ENCODE assay signal across 30 cellular contexts in the genomic region with DNA sequence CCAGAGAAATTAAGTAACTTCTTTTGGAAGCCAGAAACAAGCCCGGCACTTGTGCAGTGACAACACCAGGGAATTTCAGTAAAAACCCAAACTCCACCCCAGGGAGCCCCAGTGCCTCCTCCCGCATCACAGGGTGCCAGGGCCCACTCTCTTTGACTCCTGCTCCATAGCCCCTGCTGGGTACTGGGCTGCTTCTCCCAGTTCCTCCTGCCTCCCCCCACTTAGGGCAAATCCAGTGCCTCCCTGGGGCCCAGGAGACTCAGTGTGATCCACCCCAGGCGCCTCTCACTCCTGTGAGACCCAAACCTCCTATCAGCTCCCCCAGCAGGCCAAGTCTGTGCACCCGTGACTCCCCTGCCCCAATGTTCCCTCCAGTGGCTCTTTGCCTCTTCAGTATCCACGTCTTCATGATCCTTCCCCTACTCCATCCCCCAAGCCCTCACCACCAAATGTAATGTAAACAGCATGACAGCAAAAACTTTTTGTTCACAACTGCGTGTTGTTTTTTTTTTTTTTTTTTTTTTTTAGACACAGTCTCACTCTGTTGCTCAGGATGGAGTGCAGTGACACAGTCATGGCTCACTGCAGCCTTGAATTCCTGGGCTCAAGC. TPM values are rescaled to one million over a fixed set of nuclear protein-coding genes. Genes with fewer than 3 reads are reported as not detected.
DNase-seq lines count a peak whose midpoint lies in the region; ATAC-seq, FAIRE-seq and TF ChIP-seq lines count a peak whose summit lies in the region.
"Had no signal": no experiment of that assay in that cellular context is flagged by ENCODE, and none has a peak within 500 bp of the region (broad histone marks: within the 10 kb centered on the region; RNA-seq: fewer than 3 reads in every experiment).

No MANE protein-coding gene starts in this region.

- peaks cover 5 to 21% of the 10 kb centered on the region in 2 experiments; a peak in 4 of 5 replicates for H3K4me1 ChIP-seq in K562 (replicated peaks in 1 of 2; ENCODE audit: control insufficient read depth in 2 of 2, insufficient read depth in 2 of 2, low read length in 2 of 2)
- H3K4me1 ChIP-seq in mesenchymal stem cell (ENCODE audit: control insufficient read depth, insufficient read depth, low read depth, low read length), result no peaks in the 10 kb centered on the region
- peaks cover 6% of the 10 kb centered on the region for H3K4me1 ChIP-seq in CD8-positive, alpha-beta memory T cell (ENCODE audit: insufficient read depth, low read length)
- H3K4me1 ChIP-seq: gastrocnemius medialis had no signal

- peaks cover 4 to 17% of the 10 kb centered on the region in 2 donors for H3K27me3 Mint-ChIP-seq in natural killer cell treated with Interleukin-12 subunit alpha and Interleukin-12 subunit beta and Interleukin-15 and Interleukin-18, amount 100 ng/mL, for 72 hours
- H3K27me3 Mint-ChIP-seq in natural killer cell (ENCODE audit: low read depth in 2 of 2), result peaks cover 8 to 14% of the 10 kb centered on the region in 2 donors
- peaks cover 9 to 13% of the 10 kb centered on the region in 2 donors for H3K27me3 Mint-ChIP-seq in CD8-positive, alpha-beta memory T cell

- no peaks in the 10 kb centered on the region for H3K9me1 ChIP-seq in K562 (ENCODE audit: control insufficient read depth, insufficient read depth, low read length)

- H3K36me3 Mint-ChIP-seq in natural killer cell treated with Interleukin-12 subunit alpha and Interleukin-12 subunit beta and Interleukin-15 and Interleukin-18, amount 100 ng/mL, for 72 hours, result no peaks in the 10 kb centered on the region
- H3K36me3 Mint-ChIP-seq in natural killer cell, result no peaks in the 10 kb centered on the region
- H3K36me3 Mint-ChIP-seq in CD8-positive, alpha-beta memory T cell, result no peaks in the 10 kb centered on the region
- H3K36me3 Mint-ChIP-seq: activated naive CD4-positive, alpha-beta T cell treated with anti-CD3 and anti-CD28 coated beads, Interleukin-2, amount 50 U/mL, for 72 hours; WTC11 had no signal

- no peak for FAIRE-seq in K562 (lab: Jason Lieb, UNC)
- FAIRE-seq in GM19239 (lab: Jason Lieb, UNC), result no peak
- no peak for FAIRE-seq in HTR-8/SVneo (lab: Jason Lieb, UNC)
- FAIRE-seq: astrocyte, keratinocyte had no signal

- H4K8ac ChIP-seq in mesenchymal stem cell (ENCODE audit: low read length), result no peak overlapping the region

- H3K9ac ChIP-seq in K562 (ENCODE audit: insufficient read depth in 1 of 2, low read depth in 2 of 2, low read length in 2 of 2) (0 out of 4 replicates have a peak overlapping the region, but pooled peaks of 1 of the 2 experiments have one; percentile 28), mesenchymal stem cell (ENCODE audit: low read length) (no peak overlapping the region)

- no peak overlapping the region for H3K27ac ChIP-seq in K562 (ENCODE audit: extremely low read depth, low read depth, low read length)
- no peak overlapping the region for H3K27ac ChIP-seq in mesenchymal stem cell (ENCODE audit: low read length, poor library complexity, severe bottlenecking)
- H3K27ac ChIP-seq in CD8-positive, alpha-beta memory T cell (ENCODE audit: low read depth, low read length), result no peak overlapping the region
- H3K27ac ChIP-seq: gastrocnemius medialis, stomach had no signal

- H4K91ac ChIP-seq in mesenchymal stem cell (ENCODE audit: low read length), result no peak overlapping the region

- H3K9me3 ChIP-seq in K562 (replicated peaks; ENCODE audit: control insufficient read depth, insufficient read depth, low read depth, low read length) (no peaks in the 10 kb centered on the region), mesenchymal stem cell (ENCODE audit: control insufficient read depth, low read length) (no peaks in the 10 kb centered on the region)
- H3K9me3 ChIP-seq in CD8-positive, alpha-beta memory T cell (ENCODE audit: low read length), result no peaks in the 10 kb centered on the region
- H3K9me3 ChIP-seq: gastrocnemius medialis, stomach had no signal

- in situ Hi-C loops in K562 (cut with MboI), result no loop called here

- no peaks in the 10 kb centered on the region for H3K36me3 ChIP-seq in K562 (ENCODE audit: control insufficient read depth, insufficient read depth, low read length)
- H3K36me3 ChIP-seq in mesenchymal stem cell (ENCODE audit: control insufficient read depth in 1 of 2, insufficient read depth in 2 of 2, low read depth in 1 of 2, low read length in 2 of 2), result no peaks in the 10 kb centered on the region
- no peaks in the 10 kb centered on the region for H3K36me3 ChIP-seq in CD8-positive, alpha-beta memory T cell (ENCODE audit: insufficient read depth, low read length)
- H3K36me3 ChIP-seq: gastrocnemius medialis, stomach had no signal

- peak overlapping the region; percentile 49 for H2BK120ac ChIP-seq in mesenchymal stem cell (ENCODE audit: low read depth, low read length)

- no peaks in the 10 kb centered on the region for H3K79me1 ChIP-seq in mesenchymal stem cell (replicated peaks; ENCODE audit: low read length, poor library complexity, severe bottlenecking)

- TF ChIP-seq RAD21 in K562 (CRISPR knock-in tag; conservative IDR thresholded peaks at IDR 0.05 in 1 of 2, IDR thresholded peaks at IDR 0.05 in 1 of 2), result no peak

- H4K20me1 ChIP-seq in K562 (replicated peaks; ENCODE audit: control insufficient read depth, insufficient read depth, low read length), result no peaks in the 10 kb centered on the region

- no peak overlapping the region for H2BK15ac ChIP-seq in mesenchymal stem cell (ENCODE audit: low read depth, poor library complexity, severe bottlenecking)

- H3K27ac Mint-ChIP-seq in natural killer cell treated with Interleukin-12 subunit alpha and Interleukin-12 subunit beta and Interleukin-15 and Interleukin-18, amount 100 ng/mL, for 72 hours, result peak overlapping the region; percentile 32 to 49
- no peak overlapping the region for H3K27ac Mint-ChIP-seq in natural killer cell
- no peak overlapping the region for H3K27ac Mint-ChIP-seq in CD8-positive, alpha-beta memory T cell
- H3K27ac Mint-ChIP-seq: WTC11 had no signal

- no peak overlapping the region for H2AK5ac ChIP-seq in mesenchymal stem cell (ENCODE audit: low read length, severe bottlenecking)

- peak; percentile 18 for DNase-seq in natural killer cell treated with Interleukin-12 subunit alpha and Interleukin-12 subunit beta and Interleukin-15 and Interleukin-18, amount 100 ng/mL, for 72 hours (ENCODE audit: low spot score)
- DNase-seq in natural killer cell, result no peak
- DNase-seq in K562 (ENCODE audit: extremely low read depth in 1 of 4, low spot score in 3 of 4), result peak in 2 of 4 experiments; percentile 22 to 42
- DNase-seq in mesenchymal stem cell, result peak; percentile 12
- DNase-seq in GM19239 (ENCODE audit: insufficient read length, low spot score), result no peak
- no peak for DNase-seq in CD8-positive, alpha-beta memory T cell
- no peak for DNase-seq in HTR-8/SVneo (ENCODE audit: insufficient read length, low spot score)
- DNase-seq in activated naive CD4-positive, alpha-beta T cell (lab: John Stamatoyannopoulos, UW), result no peak
- DNase-seq: activated CD4-positive, alpha-beta T cell treated with anti-CD3 and anti-CD28 coated beads, Interleukin-2, amount 50 U/mL, for 48 hours; activated T-cell treated with anti-CD3 and anti-CD28 coated beads, Interleukin-2, amount 50 U/mL, for 4 hours; C1 segment of cervical spinal cord; effector CD8-positive, alpha-beta T cell; gastrocnemius medialis; hypothalamus; Kasumi-1; mammary epithelial cell; NCI-H1694; NCI-H2171 treated with DMSO at 0.1 percent for 48 hours; NCI-H526 treated with DMSO at 0.1 percent for 48 hours; nucleus accumbens; RPMI8226; stomach; T-helper 9 cell; trophoblast cell had no signal

- H3K9me3 Mint-ChIP-seq in natural killer cell treated with Interleukin-12 subunit alpha and Interleukin-12 subunit beta and Interleukin-15 and Interleukin-18, amount 100 ng/mL, for 72 hours, result no peaks in the 10 kb centered on the region
- no peaks in the 10 kb centered on the region for H3K9me3 Mint-ChIP-seq in natural killer cell
- H3K9me3 Mint-ChIP-seq in CD8-positive, alpha-beta memory T cell, result no peaks in the 10 kb centered on the region
- H3K9me3 Mint-ChIP-seq: activated naive CD4-positive, alpha-beta T cell treated with anti-CD3 and anti-CD28 coated beads, Interleukin-2, amount 50 U/mL, for 72 hours; activated T-cell treated with anti-CD3 and anti-CD28 coated beads, Interleukin-2, amount 50 U/mL, for 4 hours; WTC11 had no signal

- POLR2A ChIA-PET in K562 (lab: Yijun Ruan, JAX), result interaction anchor here (0.8 kb wide), 1 partner anchor 19 kb away, joined by 3 read pairs; no protein-coding TSS in a partner anchor
- POLR2A ChIA-PET in CD8-positive, alpha-beta memory T cell (lab: Charles Lee), result no interaction called here

- H3K4me2 ChIP-seq in K562 (ENCODE audit: insufficient read depth, low read length), result no peak overlapping the region
- no peak overlapping the region for H3K4me2 ChIP-seq in mesenchymal stem cell (ENCODE audit: low read length, poor library complexity, severe bottlenecking)

- intact Hi-C loops in natural killer cell (cut with micrococcal nuclease) (loop anchor here (10.0 kb wide), 1 partner anchor 239 kb away; no protein-coding TSS in a partner anchor), K562 (cut with micrococcal nuclease) (no loop called here)

- no peak for TF ChIP-seq EP300 in K562 (IDR thresholded peaks at IDR 0.05; ENCODE audit: low read length)

- no peak for ATAC-seq in natural killer cell treated with Interleukin-12 subunit alpha and Interleukin-12 subunit beta and Interleukin-15 and Interleukin-18, amount 100 ng/mL, for 72 hours
- ATAC-seq in natural killer cell (no peak), K562 (peak; percentile 42; the same call in 1 of the 3 replicates)
- ATAC-seq: activated naive CD4-positive, alpha-beta T cell treated with anti-CD3 and anti-CD28 coated beads, Interleukin-2, amount 50 U/mL, for 72 hours; activated T-cell treated with anti-CD3 and anti-CD28 coated beads, Interleukin-2, amount 50 U/mL, for 4 hours; esophagus mucosa; gastrocnemius medialis; WTC11 had no signal

- no peak overlapping the region for H2BK12ac ChIP-seq in mesenchymal stem cell (ENCODE audit: low read length in 2 of 2)

- H3K27me3 ChIP-seq in K562 (ENCODE audit: control insufficient read depth in 2 of 2, insufficient read depth in 2 of 2, low read length in 2 of 2) (peaks cover 0 to 12% of the 10 kb centered on the region in 2 experiments; a peak in 3 of 5 replicates), mesenchymal stem cell (ENCODE audit: control insufficient read depth in 1 of 2, insufficient read depth in 1 of 2, low read length in 2 of 2) (peaks cover 9 to 18% of the 10 kb centered on the region in 2 experiments)
- H3K27me3 ChIP-seq in CD8-positive, alpha-beta memory T cell (ENCODE audit: insufficient read depth, low read length, poor library complexity, severe bottlenecking), result no peaks in the 10 kb centered on the region
- H3K27me3 ChIP-seq: gastrocnemius medialis had no signal

- H3K79me2 ChIP-seq in K562 (ENCODE audit: control insufficient read depth, insufficient read depth, low read length), result no peaks in the 10 kb centered on the region

- H3K4me3 ChIP-seq in K562 (no peak overlapping the region), mesenchymal stem cell (ENCODE audit: insufficient read depth in 1 of 2, low read depth in 1 of 2, low read length in 2 of 2) (no peak overlapping the region)
- no peak overlapping the region for H3K4me3 ChIP-seq in CD8-positive, alpha-beta memory T cell (ENCODE audit: low read length)
- H3K4me3 ChIP-seq: gastrocnemius medialis, stomach had no signal

- CTCF ChIA-PET in K562 (lab: Yijun Ruan, JAX; ENCODE audit: low intra/inter-chr PET ratio), result no interaction called here
- CTCF ChIA-PET in CD8-positive, alpha-beta memory T cell (lab: Charles Lee), result interaction anchor here (1.4 to 4.3 kb wide), 2 partner anchors 131 to 139 kb away, joined by 3 to 35 read pairs; no protein-coding TSS in a partner anchor

- no peak overlapping the region for H3K14ac ChIP-seq in mesenchymal stem cell (ENCODE audit: low read length in 2 of 2)

- no peak for TF ChIP-seq CTCF in natural killer cell (IDR thresholded peaks at IDR 0.05)
- TF ChIP-seq CTCF in K562 (IDR thresholded peaks at IDR 0.05 in 2 of 3, conservative IDR thresholded peaks at IDR 0.05 in 1 of 3; ENCODE audit: insufficient read depth in 2 of 3, low read depth in 1 of 3, low read length in 3 of 3), result peak in 2 of 3 experiments; percentile 29 to 38; a peak in 3 of 6 replicates

- H3K18ac ChIP-seq in mesenchymal stem cell (ENCODE audit: low read depth in 1 of 2, low read length in 2 of 2), result no peak overlapping the region

- WGBS in K562 (ENCODE audit: insufficient coverage, low coverage, missing lambda C conversion rate), result 4% methylated on average over 4 of the region's 6 CpGs
- 54% methylated on average over 6 of the region's 6 CpGs for WGBS in mesenchymal stem cell

- H3K23ac ChIP-seq in mesenchymal stem cell (ENCODE audit: low read length in 2 of 2), result no peak overlapping the region

- H3K4ac ChIP-seq in mesenchymal stem cell (ENCODE audit: low read depth in 1 of 2, low read length in 2 of 2), result no peak overlapping the region

- no peak overlapping the region for H3K4me3 Mint-ChIP-seq in natural killer cell treated with Interleukin-12 subunit alpha and Interleukin-12 subunit beta and Interleukin-15 and Interleukin-18, amount 100 ng/mL, for 72 hours
- H3K4me3 Mint-ChIP-seq in natural killer cell, result no peak overlapping the region
- H3K4me3 Mint-ChIP-seq in CD8-positive, alpha-beta memory T cell, result no peak overlapping the region
- H3K4me3 Mint-ChIP-seq: activated T-cell treated with anti-CD3 and anti-CD28 coated beads, Interleukin-2, amount 50 U/mL, for 4 hours; WTC11 had no signal

- no peak overlapping the region for H2BK5ac ChIP-seq in mesenchymal stem cell (ENCODE audit: low read depth, low read length, poor library complexity, severe bottlenecking)

- BruUV-seq in K562 (replicated peaks; lab: Mats Ljungman, UMichigan), result no TSS peak

- H3K4me1 Mint-ChIP-seq in natural killer cell treated with Interleukin-12 subunit alpha and Interleukin-12 subunit beta and Interleukin-15 and Interleukin-18, amount 100 ng/mL, for 72 hours (ENCODE audit: low read depth in 2 of 2), result peaks cover 13 to 29% of the 10 kb centered on the region in 2 donors
- peaks cover 6 to 17% of the 10 kb centered on the region in 2 donors for H3K4me1 Mint-ChIP-seq in natural killer cell
- peaks cover 10 to 14% (median 14%) of the 10 kb centered on the region in 3 donors for H3K4me1 Mint-ChIP-seq in CD8-positive, alpha-beta memory T cell

- TF ChIP-seq POLR2A in K562 (conservative IDR thresholded peaks at IDR 0.05), result no peak

- no peak overlapping the region for H2AFZ ChIP-seq in K562 (ENCODE audit: low read depth, low read length)
- H2AFZ ChIP-seq in mesenchymal stem cell (ENCODE audit: low read depth, low read length), result no peak overlapping the region

RNA-seq across cellular contexts. Expression of gene FFAR3, which starts 2.3 kb away (rescaled TPM):
- under 1 TPM in 1 of 2 donors, not detected in 1; 0.62 TPM for total RNA-seq in natural killer cell treated with Interleukin-12 subunit alpha and Interleukin-12 subunit beta and Interleukin-15 and Interleukin-18, amount 100 ng/mL, for 72 hours
- total RNA-seq in natural killer cell (1 to 10 TPM in 1 of 3 donors, under 1 TPM in 1, not detected in 1; 0.92 to 2.7 TPM), K562 (2014; rRNA removed) (not detected in 2 replicates), K562 (2014; rRNA removed; fragmentation: Illumina TruSeq; extraction: Trizol) (not detected in 2 replicates), K562 (2015; rRNA removed; fragmentation: Illumina TruSeq; extraction: Trizol) (not detected in 2 replicates), K562 (2021) (not detected in 2 replicates)
- total RNA-seq in K562 (2011; cell fraction: chromatin; rRNA removed; ENCODE audit: low replicate concordance), result not detected in 2 replicates
- total RNA-seq in K562 (2011; cell fraction: nucleolus; rRNA removed), result not detected in 2 replicates
- total RNA-seq in K562 (2011; cell fraction: nucleoplasm; rRNA removed), result not detected in 2 replicates
- polyA plus RNA-seq in K562 (2011; rRNA removed) (not detected in 2 replicates), K562 (2014; fragmentation: Illumina TruSeq; extraction: Trizol) (not detected in 2 replicates), K562 (2014; fragmentation: Nextera tagmentation; extraction: Ambion mirVana) (not detected), K562 (2014; rRNA removed) (not detected in 2 replicates)
- not detected in 2 replicates for polyA plus RNA-seq in K562 (2011; cell fraction: cytosol; rRNA removed)
- polyA plus RNA-seq in K562 (2011; cell fraction: nucleus; rRNA removed), result not detected in 2 replicates
- not detected in 2 replicates for polyA plus RNA-seq in K562 (2012)
- not detected in 2 replicates for polyA minus RNA-seq in K562 (2011; rRNA and poly(A)+ RNA removed)
- polyA minus RNA-seq in K562 (2011; cell fraction: cytosol; rRNA and poly(A)+ RNA removed), result not detected in 2 replicates
- polyA minus RNA-seq in K562 (2011; cell fraction: nucleus; rRNA and poly(A)+ RNA removed), result not detected in 2 replicates
- polyA plus RNA-seq in mesenchymal stem cell (2013, experiment 1 of 2), result 0.23 TPM
- 0.12 TPM for polyA plus RNA-seq in mesenchymal stem cell (2013, experiment 2 of 2)
- not detected for total RNA-seq in CD8-positive, alpha-beta memory T cell
- not detected for polyA plus RNA-seq in CD8-positive, alpha-beta memory T cell
- total RNA-seq: astrocyte, esophagus mucosa, gastrocnemius medialis, mammary epithelial cell, myocyte, stomach, WTC11 had no signal
- polyA plus RNA-seq: keratinocyte, mammary epithelial cell had no signal

RNA-seq across cellular contexts. Expression of gene FFAR1, which starts 8.3 kb away (rescaled TPM):
- total RNA-seq in natural killer cell treated with Interleukin-12 subunit alpha and Interleukin-12 subunit beta and Interleukin-15 and Interleukin-18, amount 100 ng/mL, for 72 hours, result under 1 TPM; 0.19 to 0.36 TPM
- under 1 TPM in 2 of 3 donors, not detected in 1; 0.30 to 0.47 TPM for total RNA-seq in natural killer cell
- 0.28 TPM in 1 of 2 replicates, not detected in the other for total RNA-seq in K562 (2011; cell fraction: chromatin; rRNA removed; ENCODE audit: low replicate concordance)
- 0.13 and 0.17 TPM in 2 replicates for total RNA-seq in K562 (2011; cell fraction: nucleolus; rRNA removed)
- not detected in 2 replicates for total RNA-seq in K562 (2011; cell fraction: nucleoplasm; rRNA removed)
- total RNA-seq in K562 (2014; rRNA removed), result not detected in 2 replicates
- not detected in 2 replicates for total RNA-seq in K562 (2014; rRNA removed; fragmentation: Illumina TruSeq; extraction: Trizol)
- total RNA-seq in K562 (2015; rRNA removed; fragmentation: Illumina TruSeq; extraction: Trizol), result not detected in 2 replicates
- not detected in 2 replicates for total RNA-seq in K562 (2021)
- not detected in 2 replicates for polyA plus RNA-seq in K562 (2011; rRNA removed)
- not detected in 2 replicates for polyA plus RNA-seq in K562 (2011; cell fraction: cytosol; rRNA removed)
- 0.06 TPM in 1 of 2 replicates, not detected in the other for polyA plus RNA-seq in K562 (2011; cell fraction: nucleus; rRNA removed)
- polyA plus RNA-seq in K562 (2012), result not detected in 2 replicates
- not detected in 2 replicates for polyA plus RNA-seq in K562 (2014; fragmentation: Illumina TruSeq; extraction: Trizol)
- not detected for polyA plus RNA-seq in K562 (2014; fragmentation: Nextera tagmentation; extraction: Ambion mirVana)
- polyA plus RNA-seq in K562 (2014; rRNA removed), result not detected in 2 replicates
- not detected in 2 replicates for polyA minus RNA-seq in K562 (2011; rRNA and poly(A)+ RNA removed)
- not detected in 2 replicates for polyA minus RNA-seq in K562 (2011; cell fraction: cytosol; rRNA and poly(A)+ RNA removed)
- not detected in 2 replicates for polyA minus RNA-seq in K562 (2011; cell fraction: nucleus; rRNA and poly(A)+ RNA removed)
- not detected for polyA plus RNA-seq in mesenchymal stem cell (2013, experiment 1 of 2)
- not detected for polyA plus RNA-seq in mesenchymal stem cell (2013, experiment 2 of 2)
- not detected for total RNA-seq in CD8-positive, alpha-beta memory T cell
- polyA plus RNA-seq in CD8-positive, alpha-beta memory T cell, result not detected
- total RNA-seq: activated T-cell treated with anti-CD3 and anti-CD28 coated beads, Interleukin-2, amount 50 U/mL, for 4 hours; astrocyte; esophagus mucosa; gastrocnemius medialis; mammary epithelial cell; myocyte had no signal
- polyA plus RNA-seq: keratinocyte, mammary epithelial cell, stomach had no signal

RNA-seq across cellular contexts. Expression of gene GPR42, which starts 14.9 kb away (rescaled TPM):
- under 1 TPM in 1 of 2 donors, not detected in 1; 0.56 TPM for total RNA-seq in natural killer cell treated with Interleukin-12 subunit alpha and Interleukin-12 subunit beta and Interleukin-15 and Interleukin-18, amount 100 ng/mL, for 72 hours
- 1 to 10 TPM in 1 of 3 donors, under 1 TPM in 1, not detected in 1; 0.19 to 1.5 TPM for total RNA-seq in natural killer cell
- total RNA-seq in K562 (2011; cell fraction: chromatin; rRNA removed; ENCODE audit: low replicate concordance), result not detected in 2 replicates
- total RNA-seq in K562 (2011; cell fraction: nucleolus; rRNA removed), result not detected in 2 replicates
- total RNA-seq in K562 (2011; cell fraction: nucleoplasm; rRNA removed), result not detected in 2 replicates
- total RNA-seq in K562 (2014; rRNA removed), result not detected in 2 replicates
- not detected in 2 replicates for total RNA-seq in K562 (2014; rRNA removed; fragmentation: Illumina TruSeq; extraction: Trizol)
- not detected in 2 replicates for total RNA-seq in K562 (2015; rRNA removed; fragmentation: Illumina TruSeq; extraction: Trizol)
- not detected in 2 replicates for total RNA-seq in K562 (2021)
- polyA plus RNA-seq in K562 (2011; rRNA removed), result not detected in 2 replicates
- not detected in 2 replicates for polyA plus RNA-seq in K562 (2011; cell fraction: cytosol; rRNA removed)
- polyA plus RNA-seq in K562 (2011; cell fraction: nucleus; rRNA removed), result not detected in 2 replicates
- polyA plus RNA-seq in K562 (2012), result 0.10 TPM in 1 of 2 replicates, not detected in the other
- polyA plus RNA-seq in K562 (2014; fragmentation: Illumina TruSeq; extraction: Trizol), result not detected in 2 replicates
- polyA plus RNA-seq in K562 (2014; fragmentation: Nextera tagmentation; extraction: Ambion mirVana), result not detected
- polyA plus RNA-seq in K562 (2014; rRNA removed), result not detected in 2 replicates
- not detected in 2 replicates for polyA minus RNA-seq in K562 (2011; rRNA and poly(A)+ RNA removed)
- not detected in 2 replicates for polyA minus RNA-seq in K562 (2011; cell fraction: cytosol; rRNA and poly(A)+ RNA removed)
- polyA minus RNA-seq in K562 (2011; cell fraction: nucleus; rRNA and poly(A)+ RNA removed), result not detected in 2 replicates
- polyA plus RNA-seq in mesenchymal stem cell (2013, experiment 1 of 2), result 0.06 TPM
- 0.08 TPM for polyA plus RNA-seq in mesenchymal stem cell (2013, experiment 2 of 2)
- total RNA-seq in CD8-positive, alpha-beta memory T cell, result not detected
- polyA plus RNA-seq in CD8-positive, alpha-beta memory T cell, result not detected
- total RNA-seq: astrocyte, esophagus mucosa, gastrocnemius medialis, mammary epithelial cell, myocyte, stomach, WTC11 had no signal
- polyA plus RNA-seq: keratinocyte, mammary epithelial cell had no signal

RNA-seq across cellular contexts. Expression of gene CD22, which starts 27.0 kb away (rescaled TPM):
- 10 to 100 TPM in 1 of 2 donors, 1 to 10 TPM in 1; 1.1 to 15.0 TPM for total RNA-seq in natural killer cell treated with Interleukin-12 subunit alpha and Interleukin-12 subunit beta and Interleukin-15 and Interleukin-18, amount 100 ng/mL, for 72 hours
- total RNA-seq in natural killer cell, result 1 to 10 TPM; 4.3 to 7.0 (median 6.0) TPM
- total RNA-seq in K562 (2011; cell fraction: chromatin; rRNA removed; ENCODE audit: low replicate concordance), result 29.7 and 39.0 TPM in 2 replicates
- total RNA-seq in K562 (2011; cell fraction: nucleolus; rRNA removed), result 22.1 and 24.3 TPM in 2 replicates
- total RNA-seq in K562 (2011; cell fraction: nucleoplasm; rRNA removed), result 23.2 and 26.7 TPM in 2 replicates
- total RNA-seq in K562 (2014; rRNA removed), result 5.0 and 5.3 TPM in 2 replicates
- 2.3 and 2.4 TPM in 2 replicates for total RNA-seq in K562 (2014; rRNA removed; fragmentation: Illumina TruSeq; extraction: Trizol)
- total RNA-seq in K562 (2015; rRNA removed; fragmentation: Illumina TruSeq; extraction: Trizol), result 1.7 and 2.1 TPM in 2 replicates
- total RNA-seq in K562 (2021), result 3.5 and 5.9 TPM in 2 replicates
- 2.4 and 4.2 TPM in 2 replicates for polyA plus RNA-seq in K562 (2011; rRNA removed)
- polyA plus RNA-seq in K562 (2011; cell fraction: cytosol; rRNA removed), result 2.3 and 3.4 TPM in 2 replicates
- polyA plus RNA-seq in K562 (2011; cell fraction: nucleus; rRNA removed), result 5.1 and 17.6 TPM in 2 replicates
- polyA plus RNA-seq in K562 (2012), result 3.0 and 4.6 TPM in 2 replicates
- 3.7 and 4.1 TPM in 2 replicates for polyA plus RNA-seq in K562 (2014; fragmentation: Illumina TruSeq; extraction: Trizol)
- under 1 TPM; 0.29 to 0.84 TPM for polyA plus RNA-seq in K562 (2014; fragmentation: Nextera tagmentation; extraction: Ambion mirVana)
- 4.1 and 6.2 TPM in 2 replicates for polyA plus RNA-seq in K562 (2014; rRNA removed)
- 1.4 and 6.6 TPM in 2 replicates for polyA minus RNA-seq in K562 (2011; rRNA and poly(A)+ RNA removed)
- 3.2 TPM in 1 of 2 replicates, not detected in the other for polyA minus RNA-seq in K562 (2011; cell fraction: cytosol; rRNA and poly(A)+ RNA removed)
- 1.6 and 3.8 TPM in 2 replicates for polyA minus RNA-seq in K562 (2011; cell fraction: nucleus; rRNA and poly(A)+ RNA removed)
- 0.21 TPM for polyA plus RNA-seq in mesenchymal stem cell (2013, experiment 1 of 2)
- 0.10 TPM for polyA plus RNA-seq in mesenchymal stem cell (2013, experiment 2 of 2)
- under 1 TPM in 1 of 2 experiments, not detected in 1; 0.09 TPM for total RNA-seq in CD8-positive, alpha-beta memory T cell
- polyA plus RNA-seq in CD8-positive, alpha-beta memory T cell, result not detected
- total RNA-seq: astrocyte had no signal

Comparison
In these comparisons a context has a peak if more than half of its experiments do, and no peak if none do; other contexts are left out.
1. DNase-seq: peak in natural killer cell treated with Interleukin-12 subunit alpha and Interleukin-12 subunit beta and Interleukin-15 and Interleukin-18, amount 100 ng/mL, for 72 hours (single experiment) and mesenchymal stem cell (single experiment); none in natural killer cell (single experiment), GM19239 (single experiment), CD8-positive, alpha-beta memory T cell (0 of 5), HTR-8/SVneo (single experiment) and activated naive CD4-positive, alpha-beta T cell (0 of 4).
2. H3K27ac Mint-ChIP-seq: peak in natural killer cell treated with Interleukin-12 subunit alpha and Interleukin-12 subunit beta and Interleukin-15 and Interleukin-18, amount 100 ng/mL, for 72 hours (2 of 2); none in natural killer cell (0 of 2) and CD8-positive, alpha-beta memory T cell (0 of 8).